In the genomic region with DNA sequence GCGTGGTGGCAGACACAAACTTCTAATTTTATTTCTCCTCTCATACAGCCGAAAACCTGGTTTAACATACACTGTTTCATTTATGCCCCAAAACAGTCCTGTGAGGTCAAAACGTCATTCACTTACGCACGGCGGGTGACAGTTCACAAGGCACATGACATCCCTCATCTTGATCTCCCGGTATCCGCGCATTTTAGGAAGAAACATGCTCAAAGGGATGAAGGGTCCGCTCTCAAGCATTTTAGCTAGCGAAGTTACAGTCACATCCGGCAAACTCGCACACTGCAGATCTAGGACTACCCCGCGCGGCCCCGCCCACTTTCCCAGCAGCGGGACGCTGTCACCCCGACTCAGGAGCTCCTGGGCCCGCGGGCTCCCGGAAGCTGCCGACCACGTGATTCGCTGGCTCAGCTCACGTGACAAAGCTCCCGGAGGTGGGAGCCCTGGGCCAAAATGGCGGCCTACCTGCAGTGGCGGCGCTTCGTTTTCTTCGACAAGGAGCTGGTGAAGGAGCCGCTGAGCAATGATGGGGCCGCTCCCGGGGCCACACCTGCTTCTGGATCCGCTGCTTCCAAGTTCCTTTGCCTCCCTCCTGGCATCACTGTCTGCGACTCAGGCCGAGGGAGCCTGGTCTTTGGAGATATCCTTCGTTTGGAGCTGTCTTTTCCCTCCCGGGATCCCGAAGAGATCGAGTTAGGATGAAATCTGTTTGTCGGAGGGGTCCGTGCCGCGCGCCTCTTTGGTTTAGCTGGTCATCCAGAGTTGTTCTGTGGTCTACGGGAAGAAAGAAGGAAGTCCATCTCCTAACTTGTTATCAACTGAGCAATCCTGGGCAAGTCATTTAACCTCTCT, we compare ENCODE assay signal across 1 cellular context.
TF ChIP-seq lines count a peak whose summit lies in the region.

Gene VPS11, plus strand, starts transcription at position 448 of the 852 bp plus-strand sequence. Its CDS starts 6 bp downstream, at position 454.

TF ChIP-seq in HEK293, 187 proteins besides CTCF, POLR2A, EP300 and RAD21 (continued from another document and continues in another):
- TF ChIP-seq, protein P1, sequence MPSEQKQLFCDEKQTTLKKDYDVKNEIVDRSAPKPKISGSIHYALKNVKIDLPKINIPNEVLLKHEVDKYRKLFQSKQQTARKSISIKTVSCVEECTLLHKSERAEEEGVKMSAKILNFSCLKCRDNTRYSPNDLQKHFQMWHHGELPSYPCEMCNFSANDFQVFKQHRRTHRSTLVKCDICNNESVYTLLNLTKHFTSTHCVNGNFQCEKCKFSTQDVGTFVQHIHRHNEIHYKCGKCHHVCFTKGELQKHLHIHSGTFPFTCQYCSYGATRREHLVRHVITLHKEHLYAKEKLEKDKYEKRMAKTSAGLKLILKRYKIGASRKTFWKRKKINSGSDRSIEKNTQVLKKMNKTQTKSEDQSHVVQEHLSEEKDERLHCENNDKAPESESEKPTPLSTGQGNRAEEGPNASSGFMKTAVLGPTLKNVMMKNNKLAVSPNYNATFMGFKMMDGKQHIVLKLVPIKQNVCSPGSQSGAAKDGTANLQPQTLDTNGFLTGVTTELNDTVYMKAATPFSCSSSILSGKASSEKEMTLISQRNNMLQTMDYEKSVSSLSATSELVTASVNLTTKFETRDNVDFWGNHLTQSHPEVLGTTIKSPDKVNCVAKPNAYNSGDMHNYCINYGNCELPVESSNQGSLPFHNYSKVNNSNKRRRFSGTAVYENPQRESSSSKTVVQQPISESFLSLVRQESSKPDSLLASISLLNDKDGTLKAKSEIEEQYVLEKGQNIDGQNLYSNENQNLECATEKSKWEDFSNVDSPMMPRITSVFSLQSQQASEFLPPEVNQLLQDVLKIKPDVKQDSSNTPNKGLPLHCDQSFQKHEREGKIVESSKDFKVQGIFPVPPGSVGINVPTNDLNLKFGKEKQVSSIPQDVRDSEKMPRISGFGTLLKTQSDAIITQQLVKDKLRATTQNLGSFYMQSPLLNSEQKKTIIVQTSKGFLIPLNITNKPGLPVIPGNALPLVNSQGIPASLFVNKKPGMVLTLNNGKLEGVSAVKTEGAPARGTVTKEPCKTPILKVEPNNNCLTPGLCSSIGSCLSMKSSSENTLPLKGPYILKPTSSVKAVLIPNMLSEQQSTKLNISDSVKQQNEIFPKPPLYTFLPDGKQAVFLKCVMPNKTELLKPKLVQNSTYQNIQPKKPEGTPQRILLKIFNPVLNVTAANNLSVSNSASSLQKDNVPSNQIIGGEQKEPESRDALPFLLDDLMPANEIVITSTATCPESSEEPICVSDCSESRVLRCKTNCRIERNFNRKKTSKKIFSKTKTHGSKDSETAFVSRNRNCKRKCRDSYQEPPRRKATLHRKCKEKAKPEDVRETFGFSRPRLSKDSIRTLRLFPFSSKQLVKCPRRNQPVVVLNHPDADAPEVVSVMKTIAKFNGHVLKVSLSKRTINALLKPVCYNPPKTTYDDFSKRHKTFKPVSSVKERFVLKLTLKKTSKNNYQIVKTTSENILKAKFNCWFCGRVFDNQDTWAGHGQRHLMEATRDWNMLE (tag by site-specific recombination; conservative IDR thresholded peaks at IDR 0.05; ENCODE audit: low read depth), result peak; percentile 36; the same call in 1 of the 2 replicates
- TF ChIP-seq ZNF660 (tag by site-specific recombination; IDR thresholded peaks at IDR 0.05), result 0 out of 2 replicates have a peak, but pooled peaks have one; percentile 11
- no peak for TF ChIP-seq OVOL3 (tag by site-specific recombination; IDR thresholded peaks at IDR 0.05)
- TF ChIP-seq ZBTB11 (tag by site-specific recombination; conservative IDR thresholded peaks at IDR 0.05; ENCODE audit: low read depth), result peak; percentile 54
- TF ChIP-seq, protein P2, sequence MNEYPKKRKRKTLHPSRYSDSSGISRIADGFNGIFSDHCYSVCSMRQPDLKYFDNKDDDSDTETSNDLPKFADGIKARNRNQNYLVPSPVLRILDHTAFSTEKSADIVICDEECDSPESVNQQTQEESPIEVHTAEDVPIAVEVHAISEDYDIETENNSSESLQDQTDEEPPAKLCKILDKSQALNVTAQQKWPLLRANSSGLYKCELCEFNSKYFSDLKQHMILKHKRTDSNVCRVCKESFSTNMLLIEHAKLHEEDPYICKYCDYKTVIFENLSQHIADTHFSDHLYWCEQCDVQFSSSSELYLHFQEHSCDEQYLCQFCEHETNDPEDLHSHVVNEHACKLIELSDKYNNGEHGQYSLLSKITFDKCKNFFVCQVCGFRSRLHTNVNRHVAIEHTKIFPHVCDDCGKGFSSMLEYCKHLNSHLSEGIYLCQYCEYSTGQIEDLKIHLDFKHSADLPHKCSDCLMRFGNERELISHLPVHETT (tag by site-specific recombination; IDR thresholded peaks at IDR 0.05), result no peak
- TF ChIP-seq, protein P3, sequence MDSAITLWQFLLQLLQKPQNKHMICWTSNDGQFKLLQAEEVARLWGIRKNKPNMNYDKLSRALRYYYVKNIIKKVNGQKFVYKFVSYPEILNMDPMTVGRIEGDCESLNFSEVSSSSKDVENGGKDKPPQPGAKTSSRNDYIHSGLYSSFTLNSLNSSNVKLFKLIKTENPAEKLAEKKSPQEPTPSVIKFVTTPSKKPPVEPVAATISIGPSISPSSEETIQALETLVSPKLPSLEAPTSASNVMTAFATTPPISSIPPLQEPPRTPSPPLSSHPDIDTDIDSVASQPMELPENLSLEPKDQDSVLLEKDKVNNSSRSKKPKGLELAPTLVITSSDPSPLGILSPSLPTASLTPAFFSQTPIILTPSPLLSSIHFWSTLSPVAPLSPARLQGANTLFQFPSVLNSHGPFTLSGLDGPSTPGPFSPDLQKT (IDR thresholded peaks at IDR 0.05; ENCODE audit: borderline replicate concordance, low read depth, low read length), result peak; percentile 58; the same call in 1 of the 2 replicates
- no peak for TF ChIP-seq ZNF626 (tag by site-specific recombination; IDR thresholded peaks at IDR 0.05)
- TF ChIP-seq ZSCAN4 (tag by site-specific recombination; IDR thresholded peaks at IDR 0.05), result no peak
- TF ChIP-seq ZNF341 (tag by site-specific recombination; IDR thresholded peaks at IDR 0.05; ENCODE audit: low read depth), result no peak
- no peak for TF ChIP-seq ZBTB48 (tag by site-specific recombination; IDR thresholded peaks at IDR 0.05)
- TF ChIP-seq ZBTB1 (tag by site-specific recombination; IDR thresholded peaks at IDR 0.05), result no peak
- peak; percentile 75 for TF ChIP-seq KLF16 (tag by site-specific recombination; IDR thresholded peaks at IDR 0.05)
- peak; percentile 19; the same call in 1 of the 2 replicates for TF ChIP-seq ZFP69B (tag by site-specific recombination; IDR thresholded peaks at IDR 0.05)
- no peak for TF ChIP-seq ZNF707 (tag by site-specific recombination; IDR thresholded peaks at IDR 0.05)
- TF ChIP-seq, protein P4, sequence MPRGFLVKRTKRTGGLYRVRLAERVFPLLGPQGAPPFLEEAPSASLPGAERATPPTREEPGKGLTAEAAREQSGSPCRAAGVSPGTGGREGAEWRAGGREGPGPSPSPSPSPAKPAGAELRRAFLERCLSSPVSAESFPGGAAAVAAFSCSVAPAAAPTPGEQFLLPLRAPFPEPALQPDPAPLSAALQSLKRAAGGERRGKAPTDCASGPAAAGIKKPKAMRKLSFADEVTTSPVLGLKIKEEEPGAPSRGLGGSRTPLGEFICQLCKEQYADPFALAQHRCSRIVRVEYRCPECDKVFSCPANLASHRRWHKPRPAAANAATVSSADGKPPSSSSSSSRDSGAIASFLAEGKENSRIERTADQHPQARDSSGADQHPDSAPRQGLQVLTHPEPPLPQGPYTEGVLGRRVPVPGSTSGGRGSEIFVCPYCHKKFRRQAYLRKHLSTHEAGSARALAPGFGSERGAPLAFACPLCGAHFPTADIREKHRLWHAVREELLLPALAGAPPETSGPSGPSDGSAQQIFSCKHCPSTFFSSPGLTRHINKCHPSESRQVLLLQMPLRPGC (tag by site-specific recombination; IDR thresholded peaks at IDR 0.05), result 0 out of 2 replicates have a peak, but pooled peaks have one; percentile 15
- TF ChIP-seq PRDM1 (tag by site-specific recombination; IDR thresholded peaks at IDR 0.05), result no peak
- no peak for TF ChIP-seq ZNF747 (tag by site-specific recombination; IDR thresholded peaks at IDR 0.05)
- TF ChIP-seq ZNF548 (tag by site-specific recombination; IDR thresholded peaks at IDR 0.05), result no peak
- TF ChIP-seq SCRT2 (tag by site-specific recombination; IDR thresholded peaks at IDR 0.05), result no peak
- no peak for TF ChIP-seq ZNF624 (tag by site-specific recombination; IDR thresholded peaks at IDR 0.05)
- TF ChIP-seq ZNF837 (tag by site-specific recombination; IDR thresholded peaks at IDR 0.05), result no peak
- TF ChIP-seq RBAK (tag by site-specific recombination; IDR thresholded peaks at IDR 0.05), result no peak
- TF ChIP-seq, protein P5, sequence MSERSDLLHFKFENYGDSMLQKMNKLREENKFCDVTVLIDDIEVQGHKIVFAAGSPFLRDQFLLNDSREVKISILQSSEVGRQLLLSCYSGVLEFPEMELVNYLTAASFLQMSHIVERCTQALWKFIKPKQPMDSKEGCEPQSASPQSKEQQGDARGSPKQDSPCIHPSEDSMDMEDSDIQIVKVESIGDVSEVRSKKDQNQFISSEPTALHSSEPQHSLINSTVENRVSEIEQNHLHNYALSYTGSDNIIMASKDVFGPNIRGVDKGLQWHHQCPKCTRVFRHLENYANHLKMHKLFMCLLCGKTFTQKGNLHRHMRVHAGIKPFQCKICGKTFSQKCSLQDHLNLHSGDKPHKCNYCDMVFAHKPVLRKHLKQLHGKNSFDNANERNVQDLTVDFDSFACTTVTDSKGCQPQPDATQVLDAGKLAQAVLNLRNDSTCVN (tag by site-specific recombination; optimal IDR thresholded peaks at IDR 0.05), result peak; percentile 63
- peak; percentile 69 for TF ChIP-seq ZNF629 (tag by site-specific recombination; IDR thresholded peaks at IDR 0.05)
- no peak for TF ChIP-seq ZNF239 (tag by site-specific recombination; IDR thresholded peaks at IDR 0.05)
- no peak for TF ChIP-seq KLF1 (tag by site-specific recombination; IDR thresholded peaks at IDR 0.05)
- TF ChIP-seq ZNF132 (tag by site-specific recombination; IDR thresholded peaks at IDR 0.05; ENCODE audit: borderline replicate concordance), result no peak
- no peak for TF ChIP-seq ZNF248 (tag by site-specific recombination; IDR thresholded peaks at IDR 0.05)
- TF ChIP-seq ZNF76 (tag by site-specific recombination; IDR thresholded peaks at IDR 0.05; ENCODE audit: borderline replicate concordance, low read depth), result peak; percentile 61; the same call in 1 of the 2 replicates
- TF ChIP-seq ZNF157 (tag by site-specific recombination; IDR thresholded peaks at IDR 0.05), result no peak
- no peak; the same call in none of the 2 replicates for TF ChIP-seq ZEB2 (tag by site-specific recombination; IDR thresholded peaks at IDR 0.05)
- TF ChIP-seq ZNF555 (tag by site-specific recombination; conservative IDR thresholded peaks at IDR 0.05), result no peak
- 0 out of 2 replicates have a peak, but pooled peaks have one; percentile 24 for TF ChIP-seq ZFHX2 (tag by site-specific recombination; conservative IDR thresholded peaks at IDR 0.05)
- no peak for TF ChIP-seq ZNF501 (tag by site-specific recombination; IDR thresholded peaks at IDR 0.05)
- no peak for TF ChIP-seq ZBTB8A (tag by site-specific recombination; IDR thresholded peaks at IDR 0.05)
- TF ChIP-seq ZNF558 (tag by site-specific recombination; IDR thresholded peaks at IDR 0.05), result no peak
- no peak for TF ChIP-seq ZNF404 (tag by site-specific recombination; IDR thresholded peaks at IDR 0.05)
- TF ChIP-seq ZBTB17 (tag by site-specific recombination; IDR thresholded peaks at IDR 0.05), result peak; percentile 83
- no peak for TF ChIP-seq ZNF585B (tag by site-specific recombination; IDR thresholded peaks at IDR 0.05)
- TF ChIP-seq, protein P6, sequence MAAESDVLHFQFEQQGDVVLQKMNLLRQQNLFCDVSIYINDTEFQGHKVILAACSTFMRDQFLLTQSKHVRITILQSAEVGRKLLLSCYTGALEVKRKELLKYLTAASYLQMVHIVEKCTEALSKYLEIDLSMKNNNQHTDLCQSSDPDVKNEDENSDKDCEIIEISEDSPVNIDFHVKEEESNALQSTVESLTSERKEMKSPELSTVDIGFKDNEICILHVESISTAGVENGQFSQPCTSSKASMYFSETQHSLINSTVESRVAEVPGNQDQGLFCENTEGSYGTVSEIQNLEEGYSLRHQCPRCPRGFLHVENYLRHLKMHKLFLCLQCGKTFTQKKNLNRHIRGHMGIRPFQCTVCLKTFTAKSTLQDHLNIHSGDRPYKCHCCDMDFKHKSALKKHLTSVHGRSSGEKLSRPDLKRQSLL (tag by site-specific recombination; IDR thresholded peaks at IDR 0.05), result peak; percentile 44; the same call in 1 of the 2 replicates
- TF ChIP-seq ZNF426 (tag by site-specific recombination; IDR thresholded peaks at IDR 0.05), result no peak
- no peak for TF ChIP-seq ZNF2 (tag by site-specific recombination; IDR thresholded peaks at IDR 0.05)
- TF ChIP-seq ZBTB20 (tag by site-specific recombination; IDR thresholded peaks at IDR 0.05), result peak; percentile 57; the same call in 1 of the 2 replicates
- TF ChIP-seq ZSCAN16 (tag by site-specific recombination; IDR thresholded peaks at IDR 0.05), result no peak
- no peak for TF ChIP-seq ZNF416 (tag by site-specific recombination; IDR thresholded peaks at IDR 0.05)
- TF ChIP-seq ZIC2 (tag by site-specific recombination; IDR thresholded peaks at IDR 0.05), result peak; percentile 47
- no peak for TF ChIP-seq ZNF670 (tag by site-specific recombination; IDR thresholded peaks at IDR 0.05; ENCODE audit: low read depth)
- TF ChIP-seq SP2 (tag by site-specific recombination; IDR thresholded peaks at IDR 0.05), result peak; percentile 81
